1 cellular context compared by ENCODE assay signal in genomic region chr7:50449881-50450690, GRCh38.
TF ChIP-seq lines count a peak whose summit lies in the region.

A gene with protein sequence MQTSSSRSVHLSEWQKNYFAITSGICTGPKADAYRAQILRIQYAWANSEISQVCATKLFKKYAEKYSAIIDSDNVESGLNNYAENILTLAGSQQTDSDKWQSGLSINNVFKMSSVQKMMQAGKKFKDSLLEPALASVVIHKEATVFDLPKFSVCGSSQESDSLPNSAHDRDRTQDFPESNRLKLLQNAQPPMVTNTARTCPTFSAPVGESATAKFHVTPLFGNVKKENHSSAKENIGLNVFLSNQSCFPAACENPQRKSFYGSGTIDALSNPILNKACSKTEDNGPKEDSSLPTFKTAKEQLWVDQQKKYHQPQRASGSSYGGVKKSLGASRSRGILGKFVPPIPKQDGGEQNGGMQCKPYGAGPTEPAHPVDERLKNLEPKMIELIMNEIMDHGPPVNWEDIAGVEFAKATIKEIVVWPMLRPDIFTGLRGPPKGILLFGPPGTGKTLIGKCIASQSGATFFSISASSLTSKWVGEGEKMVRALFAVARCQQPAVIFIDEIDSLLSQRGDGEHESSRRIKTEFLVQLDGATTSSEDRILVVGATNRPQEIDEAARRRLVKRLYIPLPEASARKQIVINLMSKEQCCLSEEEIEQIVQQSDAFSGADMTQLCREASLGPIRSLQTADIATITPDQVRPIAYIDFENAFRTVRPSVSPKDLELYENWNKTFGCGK (minus strand): TSS chr7:50450350. CDS start chr7:50447287, 3,063 bp downstream.

TF ChIP-seq in K562, 482 proteins besides CTCF, POLR2A, EP300 and RAD21 (continued from another document and continues in another):
- TF ChIP-seq, protein P1, sequence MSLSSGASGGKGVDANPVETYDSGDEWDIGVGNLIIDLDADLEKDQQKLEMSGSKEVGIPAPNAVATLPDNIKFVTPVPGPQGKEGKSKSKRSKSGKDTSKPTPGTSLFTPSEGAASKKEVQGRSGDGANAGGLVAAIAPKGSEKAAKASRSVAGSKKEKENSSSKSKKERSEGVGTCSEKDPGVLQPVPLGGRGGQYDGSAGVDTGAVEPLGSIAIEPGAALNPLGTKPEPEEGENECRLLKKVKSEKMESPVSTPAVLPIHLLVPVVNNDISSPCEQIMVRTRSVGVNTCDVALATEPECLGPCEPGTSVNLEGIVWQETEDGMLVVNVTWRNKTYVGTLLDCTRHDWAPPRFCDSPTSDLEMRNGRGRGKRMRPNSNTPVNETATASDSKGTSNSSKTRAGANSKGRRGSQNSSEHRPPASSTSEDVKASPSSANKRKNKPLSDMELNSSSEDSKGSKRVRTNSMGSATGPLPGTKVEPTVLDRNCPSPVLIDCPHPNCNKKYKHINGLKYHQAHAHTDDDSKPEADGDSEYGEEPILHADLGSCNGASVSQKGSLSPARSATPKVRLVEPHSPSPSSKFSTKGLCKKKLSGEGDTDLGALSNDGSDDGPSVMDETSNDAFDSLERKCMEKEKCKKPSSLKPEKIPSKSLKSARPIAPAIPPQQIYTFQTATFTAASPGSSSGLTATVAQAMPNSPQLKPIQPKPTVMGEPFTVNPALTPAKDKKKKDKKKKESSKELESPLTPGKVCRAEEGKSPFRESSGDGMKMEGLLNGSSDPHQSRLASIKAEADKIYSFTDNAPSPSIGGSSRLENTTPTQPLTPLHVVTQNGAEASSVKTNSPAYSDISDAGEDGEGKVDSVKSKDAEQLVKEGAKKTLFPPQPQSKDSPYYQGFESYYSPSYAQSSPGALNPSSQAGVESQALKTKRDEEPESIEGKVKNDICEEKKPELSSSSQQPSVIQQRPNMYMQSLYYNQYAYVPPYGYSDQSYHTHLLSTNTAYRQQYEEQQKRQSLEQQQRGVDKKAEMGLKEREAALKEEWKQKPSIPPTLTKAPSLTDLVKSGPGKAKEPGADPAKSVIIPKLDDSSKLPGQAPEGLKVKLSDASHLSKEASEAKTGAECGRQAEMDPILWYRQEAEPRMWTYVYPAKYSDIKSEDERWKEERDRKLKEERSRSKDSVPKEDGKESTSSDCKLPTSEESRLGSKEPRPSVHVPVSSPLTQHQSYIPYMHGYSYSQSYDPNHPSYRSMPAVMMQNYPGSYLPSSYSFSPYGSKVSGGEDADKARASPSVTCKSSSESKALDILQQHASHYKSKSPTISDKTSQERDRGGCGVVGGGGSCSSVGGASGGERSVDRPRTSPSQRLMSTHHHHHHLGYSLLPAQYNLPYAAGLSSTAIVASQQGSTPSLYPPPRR (CRISPR knock-in tag; IDR thresholded peaks at IDR 0.05; ENCODE audit: borderline replicate concordance): peak; percentile 59; the same call in 1 of the 2 replicates
- TF ChIP-seq ZNF778 (CRISPR knock-in tag; IDR thresholded peaks at IDR 0.05) (no peak), THAP7 (CRISPR knock-in tag; IDR thresholded peaks at IDR 0.05) (no peak), HNRNPUL1 (IDR thresholded peaks at IDR 0.05; ENCODE audit: low read length) (no peak), SUPT5H (IDR thresholded peaks at IDR 0.05) (peak; percentile 87), ZNF655 (CRISPR knock-in tag; IDR thresholded peaks at IDR 0.05) (no peak), ZKSCAN1 (IDR thresholded peaks at IDR 0.05; ENCODE audit: low read depth, low read length) (peak; percentile 6; the same call in 1 of the 2 replicates), ZBTB17 (CRISPR knock-in tag; IDR thresholded peaks at IDR 0.05) (0 out of 2 replicates have a peak, but pooled peaks have one; percentile 19), KDM5B (IDR thresholded peaks at IDR 0.05; ENCODE audit: insufficient replicate concordance, low read depth, low read length) (peak; percentile 83), DACH1 (IDR thresholded peaks at IDR 0.05; ENCODE audit: partially characterized antibody) (no peak), TCF3 (CRISPR knock-in tag; IDR thresholded peaks at IDR 0.05) (peak; percentile 14; the same call in 1 of the 2 replicates), ZNF41 (CRISPR knock-in tag; conservative IDR thresholded peaks at IDR 0.05) (no peak), ZNF551 (CRISPR knock-in tag; IDR thresholded peaks at IDR 0.05) (no peak), FOXA3 (CRISPR knock-in tag; conservative IDR thresholded peaks at IDR 0.05 in 1 of 2, IDR thresholded peaks at IDR 0.05 in 1 of 2) (0 out of 4 replicates have a peak, but pooled peaks of 1 of the 2 experiments have one; percentile 35), MYC (IDR thresholded peaks at IDR 0.05; ENCODE audit: low read depth, low read length) (peak; percentile 59), MYC (CRISPR knock-in tag; IDR thresholded peaks at IDR 0.05; ENCODE audit: borderline replicate concordance, low read depth) (no peak), MEIS2 (IDR thresholded peaks at IDR 0.05; ENCODE audit: partially characterized antibody) (peak; percentile 84), XRCC5 (IDR thresholded peaks at IDR 0.05; ENCODE audit: low read depth, low read length) (no peak), ETS1 (conservative IDR thresholded peaks at IDR 0.05; ENCODE audit: control insufficient read depth, low read depth, low read length) (no peak; the same call in 1 of the 2 replicates), ZNF224 (CRISPR knock-in tag; IDR thresholded peaks at IDR 0.05) (peak; percentile 75), CXXC5 (CRISPR knock-in tag; IDR thresholded peaks at IDR 0.05) (peak; percentile 100), MCM2 (IDR thresholded peaks at IDR 0.05; ENCODE audit: low read depth) (no peak), EGR1 (conservative IDR thresholded peaks at IDR 0.05) (peak; percentile 97), ZNF280B (CRISPR knock-in tag; IDR thresholded peaks at IDR 0.05) (no peak), CBX1 (IDR thresholded peaks at IDR 0.05; ENCODE audit: low read depth) (peak; percentile 89), L3MBTL2 (IDR thresholded peaks at IDR 0.05) (peak; percentile 93), ZNF143 (CRISPR knock-in tag; IDR thresholded peaks at IDR 0.05) (no peak), SMAD1 (IDR thresholded peaks at IDR 0.05; ENCODE audit: low read depth, low read length, partially characterized antibody) (no peak), ZNF644 (tag; IDR thresholded peaks at IDR 0.05; ENCODE audit: low read depth) (0 out of 2 replicates have a peak, but pooled peaks have one; percentile 50), ZNF24 (IDR thresholded peaks at IDR 0.05) (no peak), PREB (CRISPR knock-in tag; IDR thresholded peaks at IDR 0.05) (no peak), SRSF3 (IDR thresholded peaks at IDR 0.05; ENCODE audit: insufficient read depth, low read length) (no peak), FOXM1 (IDR thresholded peaks at IDR 0.05; ENCODE audit: low read depth) (no peak), FOXM1 (CRISPR knock-in tag; IDR thresholded peaks at IDR 0.05; ENCODE audit: low read depth) (0 out of 2 replicates have a peak, but pooled peaks have one; percentile 39)
- TF ChIP-seq, protein P2, sequence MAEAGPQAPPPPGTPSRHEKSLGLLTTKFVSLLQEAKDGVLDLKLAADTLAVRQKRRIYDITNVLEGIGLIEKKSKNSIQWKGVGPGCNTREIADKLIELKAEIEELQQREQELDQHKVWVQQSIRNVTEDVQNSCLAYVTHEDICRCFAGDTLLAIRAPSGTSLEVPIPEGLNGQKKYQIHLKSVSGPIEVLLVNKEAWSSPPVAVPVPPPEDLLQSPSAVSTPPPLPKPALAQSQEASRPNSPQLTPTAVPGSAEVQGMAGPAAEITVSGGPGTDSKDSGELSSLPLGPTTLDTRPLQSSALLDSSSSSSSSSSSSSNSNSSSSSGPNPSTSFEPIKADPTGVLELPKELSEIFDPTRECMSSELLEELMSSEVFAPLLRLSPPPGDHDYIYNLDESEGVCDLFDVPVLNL (CRISPR knock-in tag; IDR thresholded peaks at IDR 0.05; ENCODE audit: low read depth): peak; percentile 91
- TF ChIP-seq, protein P3, sequence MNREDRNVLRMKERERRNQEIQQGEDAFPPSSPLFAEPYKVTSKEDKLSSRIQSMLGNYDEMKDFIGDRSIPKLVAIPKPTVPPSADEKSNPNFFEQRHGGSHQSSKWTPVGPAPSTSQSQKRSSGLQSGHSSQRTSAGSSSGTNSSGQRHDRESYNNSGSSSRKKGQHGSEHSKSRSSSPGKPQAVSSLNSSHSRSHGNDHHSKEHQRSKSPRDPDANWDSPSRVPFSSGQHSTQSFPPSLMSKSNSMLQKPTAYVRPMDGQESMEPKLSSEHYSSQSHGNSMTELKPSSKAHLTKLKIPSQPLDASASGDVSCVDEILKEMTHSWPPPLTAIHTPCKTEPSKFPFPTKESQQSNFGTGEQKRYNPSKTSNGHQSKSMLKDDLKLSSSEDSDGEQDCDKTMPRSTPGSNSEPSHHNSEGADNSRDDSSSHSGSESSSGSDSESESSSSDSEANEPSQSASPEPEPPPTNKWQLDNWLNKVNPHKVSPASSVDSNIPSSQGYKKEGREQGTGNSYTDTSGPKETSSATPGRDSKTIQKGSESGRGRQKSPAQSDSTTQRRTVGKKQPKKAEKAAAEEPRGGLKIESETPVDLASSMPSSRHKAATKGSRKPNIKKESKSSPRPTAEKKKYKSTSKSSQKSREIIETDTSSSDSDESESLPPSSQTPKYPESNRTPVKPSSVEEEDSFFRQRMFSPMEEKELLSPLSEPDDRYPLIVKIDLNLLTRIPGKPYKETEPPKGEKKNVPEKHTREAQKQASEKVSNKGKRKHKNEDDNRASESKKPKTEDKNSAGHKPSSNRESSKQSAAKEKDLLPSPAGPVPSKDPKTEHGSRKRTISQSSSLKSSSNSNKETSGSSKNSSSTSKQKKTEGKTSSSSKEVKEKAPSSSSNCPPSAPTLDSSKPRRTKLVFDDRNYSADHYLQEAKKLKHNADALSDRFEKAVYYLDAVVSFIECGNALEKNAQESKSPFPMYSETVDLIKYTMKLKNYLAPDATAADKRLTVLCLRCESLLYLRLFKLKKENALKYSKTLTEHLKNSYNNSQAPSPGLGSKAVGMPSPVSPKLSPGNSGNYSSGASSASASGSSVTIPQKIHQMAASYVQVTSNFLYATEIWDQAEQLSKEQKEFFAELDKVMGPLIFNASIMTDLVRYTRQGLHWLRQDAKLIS (CRISPR knock-in tag; IDR thresholded peaks at IDR 0.05): no peak
- TF ChIP-seq, protein P4, sequence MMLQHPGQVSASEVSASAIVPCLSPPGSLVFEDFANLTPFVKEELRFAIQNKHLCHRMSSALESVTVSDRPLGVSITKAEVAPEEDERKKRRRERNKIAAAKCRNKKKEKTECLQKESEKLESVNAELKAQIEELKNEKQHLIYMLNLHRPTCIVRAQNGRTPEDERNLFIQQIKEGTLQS (IDR thresholded peaks at IDR 0.05): peak; percentile 53
- TF ChIP-seq, protein P4 (CRISPR knock-in tag; conservative IDR thresholded peaks at IDR 0.05): no peak
- TF ChIP-seq, protein P5, sequence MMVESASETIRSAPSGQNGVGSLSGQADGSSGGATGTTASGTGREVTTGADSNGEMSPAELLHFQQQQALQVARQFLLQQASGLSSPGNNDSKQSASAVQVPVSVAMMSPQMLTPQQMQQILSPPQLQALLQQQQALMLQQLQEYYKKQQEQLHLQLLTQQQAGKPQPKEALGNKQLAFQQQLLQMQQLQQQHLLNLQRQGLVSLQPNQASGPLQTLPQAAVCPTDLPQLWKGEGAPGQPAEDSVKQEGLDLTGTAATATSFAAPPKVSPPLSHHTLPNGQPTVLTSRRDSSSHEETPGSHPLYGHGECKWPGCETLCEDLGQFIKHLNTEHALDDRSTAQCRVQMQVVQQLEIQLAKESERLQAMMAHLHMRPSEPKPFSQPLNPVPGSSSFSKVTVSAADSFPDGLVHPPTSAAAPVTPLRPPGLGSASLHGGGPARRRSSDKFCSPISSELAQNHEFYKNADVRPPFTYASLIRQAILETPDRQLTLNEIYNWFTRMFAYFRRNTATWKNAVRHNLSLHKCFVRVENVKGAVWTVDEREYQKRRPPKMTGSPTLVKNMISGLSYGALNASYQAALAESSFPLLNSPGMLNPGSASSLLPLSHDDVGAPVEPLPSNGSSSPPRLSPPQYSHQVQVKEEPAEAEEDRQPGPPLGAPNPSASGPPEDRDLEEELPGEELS (CRISPR knock-in tag; IDR thresholded peaks at IDR 0.05; ENCODE audit: borderline replicate concordance): no peak
